13 cellular contexts compared by ENCODE assay signal in the genomic region with DNA sequence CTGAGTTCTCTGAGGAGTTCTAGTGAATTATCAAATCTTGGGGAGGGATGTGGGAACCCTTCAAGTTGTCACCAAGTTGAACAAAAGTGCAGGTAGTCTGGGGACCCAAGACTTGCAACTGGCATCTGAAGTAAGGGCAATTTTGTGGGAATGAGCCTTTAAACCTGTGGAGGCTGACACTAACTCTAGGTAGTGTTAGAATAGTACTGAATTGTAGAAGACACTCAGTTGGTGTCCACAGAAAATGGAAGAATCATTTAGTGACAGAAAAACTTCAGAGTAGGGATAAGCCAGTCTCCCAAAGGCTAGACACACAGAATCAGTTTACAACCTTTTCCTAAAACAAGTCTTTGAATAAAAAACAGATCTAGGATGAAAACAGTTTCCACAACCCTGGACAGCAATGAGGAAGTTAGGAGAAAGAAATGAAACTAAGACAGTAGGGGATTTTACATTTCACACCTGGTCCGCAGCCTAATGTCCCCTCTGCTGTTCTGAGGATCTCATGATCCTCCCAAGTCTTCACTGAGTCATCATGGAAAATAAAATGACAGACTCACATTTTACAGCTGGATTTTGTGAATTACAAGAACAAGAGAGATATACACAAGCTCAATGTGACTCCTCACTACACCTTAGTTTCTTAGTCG.
DNase-seq lines count a peak whose midpoint lies in the region; ATAC-seq lines count a peak whose summit lies in the region.
"Had no signal": no experiment of that assay in that cellular context is flagged by ENCODE, and none has a peak within 500 bp of the region (broad histone marks: within the 10 kb centered on the region; RNA-seq: fewer than 3 reads in every experiment).

No MANE protein-coding gene starts in this region.

- peak in 1 of 2 donors; percentile 22 for DNase-seq in memory B cell (ENCODE audit: low spot score in 2 of 2)
- no peak for DNase-seq in UCSD-AML1 (lab: John Stamatoyannopoulos, UW; ENCODE audit: unreplicated experiment)
- no peak for DNase-seq in Kasumi-1 (lab: John Stamatoyannopoulos, UW)
- DNase-seq in NCI-H345 (lab: John Stamatoyannopoulos, UW), result no peak
- DNase-seq in activated CD8-positive, alpha-beta memory T cell treated with anti-CD3 and anti-CD28 coated beads, Interleukin-2, amount 50 U/mL, for 4 hours, result no peak
- DNase-seq: amniotic stem cell; CD8-positive, alpha-beta memory T cell; naive thymus-derived CD8-positive, alpha-beta T cell; spleen had no signal

- H3K4me1 Mint-ChIP-seq in memory B cell, result peaks cover 7% of the 10 kb centered on the region
- H3K4me1 Mint-ChIP-seq: CD8-positive, alpha-beta memory T cell; naive thymus-derived CD8-positive, alpha-beta T cell had no signal

- H3K36me3 Mint-ChIP-seq in memory B cell, result no peaks in the 10 kb centered on the region
- H3K36me3 Mint-ChIP-seq: CD8-positive, alpha-beta memory T cell; IgD-negative memory B cell; naive thymus-derived CD8-positive, alpha-beta T cell had no signal

- H3K27me3 Mint-ChIP-seq in memory B cell, result peaks cover 5% of the 10 kb centered on the region

- ATAC-seq in GM18873 (IDR thresholded peaks at IDR 0.05; ENCODE audit: low FRiP score, unreplicated experiment), result peak; percentile 70
- peak; percentile 81 for ATAC-seq in GM21723 (IDR thresholded peaks at IDR 0.05; ENCODE audit: unreplicated experiment)
- ATAC-seq in HG03354 (IDR thresholded peaks at IDR 0.05; ENCODE audit: poor library complexity, severe bottlenecking, unreplicated experiment), result peak; percentile 83
- ATAC-seq in memory B cell (ENCODE audit: low read depth), result peak; percentile 99
- ATAC-seq: naive thymus-derived CD8-positive, alpha-beta T cell had no signal

- H3K27ac Mint-ChIP-seq in memory B cell, result no peak overlapping the region
- H3K27ac Mint-ChIP-seq: CD8-positive, alpha-beta memory T cell had no signal

- no peak overlapping the region for H3K4me3 Mint-ChIP-seq in memory B cell
- H3K4me3 Mint-ChIP-seq: CD8-positive, alpha-beta memory T cell; naive thymus-derived CD8-positive, alpha-beta T cell had no signal

- H3K9me3 Mint-ChIP-seq in memory B cell, result no peaks in the 10 kb centered on the region
- H3K9me3 Mint-ChIP-seq: CD8-positive, alpha-beta memory T cell; IgD-negative memory B cell; naive thymus-derived CD8-positive, alpha-beta T cell had no signal
